ENCODE assay signal across 19 cellular contexts in genomic region chr7:11650030-11650429, GRCh38.
A peak's percentile ranks its signal among the peaks of the same experiment; 100 is the strongest.
DNase-seq lines count a peak whose midpoint lies in the region; ATAC-seq, FAIRE-seq and TF ChIP-seq lines count a peak whose summit lies in the region.
"Had no signal": no experiment of that assay in that cellular context is flagged by ENCODE, and none has a peak within 500 bp of the region (broad histone marks: within the 10 kb centered on the region; RNA-seq: fewer than 3 reads in every experiment).

No MANE protein-coding gene starts in this region.

- WGBS in mammary epithelial cell (ENCODE audit: low coverage, missing lambda C conversion rate) = 38% methylated on average over 2 of the region's 2 CpGs
- 2% methylated on average over 2 of the region's 2 CpGs for WGBS in HepG2 (ENCODE audit: low lambda C conversion rate)

- TF ChIP-seq RAD21 in HepG2 (CRISPR knock-in tag; IDR thresholded peaks at IDR 0.05) = no peak

- TF ChIP-seq POLR2A in HepG2 (IDR thresholded peaks at IDR 0.05; ENCODE audit: insufficient read depth in 1 of 2, low read depth in 2 of 2, low read length in 2 of 2) = no peak

- dilution Hi-C loops in mammary epithelial cell (cut with HindIII; ENCODE audit: low sequenced_read_pairs) = no loop called here

- H3K9me3 ChIP-seq in mammary epithelial cell (replicated peaks; ENCODE audit: insufficient read depth, low read length) (no peaks in the 10 kb centered on the region), astrocyte (ENCODE audit: insufficient read depth, low read depth, low read length) (no peaks in the 10 kb centered on the region), fibroblast of lung (ENCODE audit: control insufficient read depth, insufficient read depth, low read depth, low read length) (no peaks in the 10 kb centered on the region), HepG2 (ENCODE audit: low read length) (no peaks in the 10 kb centered on the region)
- H3K9me3 ChIP-seq: SJSA1 had no signal

- H3K36me3 Mint-ChIP-seq in MCF 10A (ENCODE audit: insufficient read depth, unreplicated experiment) (no peaks in the 10 kb centered on the region), astrocyte (ENCODE audit: low read depth, unreplicated experiment) (no peaks in the 10 kb centered on the region)

- H3K36me3 ChIP-seq in mammary epithelial cell (ENCODE audit: insufficient read depth, low read length) (no peaks in the 10 kb centered on the region), astrocyte (ENCODE audit: insufficient read depth, low read length) (no peaks in the 10 kb centered on the region), fibroblast of lung (ENCODE audit: control insufficient read depth, insufficient read depth, low read length) (no peaks in the 10 kb centered on the region), HepG2 (replicated peaks in 1 of 2; ENCODE audit: control insufficient read depth in 1 of 2, insufficient read depth in 2 of 2, low read length in 2 of 2) (no peaks in the 10 kb centered on the region)
- H3K36me3 ChIP-seq: SJSA1 had no signal

- TF ChIP-seq EP300 in HepG2 (IDR thresholded peaks at IDR 0.05; ENCODE audit: low read depth in 2 of 2, low read length in 2 of 2) (no peak), HepG2 (CRISPR knock-in tag; IDR thresholded peaks at IDR 0.05; ENCODE audit: borderline replicate concordance) (no peak)

- no peaks in the 10 kb centered on the region for H3K4me1 Mint-ChIP-seq in MCF 10A (ENCODE audit: insufficient read depth, unreplicated experiment)
- no peaks in the 10 kb centered on the region for H3K4me1 Mint-ChIP-seq in astrocyte (ENCODE audit: low read depth, unreplicated experiment)
- H3K4me1 Mint-ChIP-seq: GM23338 had no signal

- DNase-seq in MCF 10A (ENCODE audit: unreplicated experiment) (peak; percentile 14), mammary epithelial cell (no peak), astrocyte (ENCODE audit: low read depth) (peak; percentile 13), fibroblast of lung (ENCODE audit: low read depth in 2 of 2) (peak; percentile 27 to 55), superior temporal gyrus (ENCODE audit: extremely low spot score) (peak; percentile 54), HepG2 (ENCODE audit: low spot score) (no peak), KG1 (lab: John Stamatoyannopoulos, UW) (no peak), UCSD-AML1 (lab: John Stamatoyannopoulos, UW; ENCODE audit: unreplicated experiment) (no peak)
- DNase-seq: 8988T, COR-L47, NCI-H1417, NCI-H2029, NCI-H2171 treated with DMSO at 0.1 percent for 48 hours, NCI-H510A had no signal

- no peaks in the 10 kb centered on the region for H3K4me1 ChIP-seq in mammary epithelial cell (ENCODE audit: insufficient read depth, low read length)
- no peaks in the 10 kb centered on the region for H3K4me1 ChIP-seq in astrocyte (ENCODE audit: insufficient read depth, low read length)
- no peaks in the 10 kb centered on the region for H3K4me1 ChIP-seq in fibroblast of lung (ENCODE audit: control insufficient read depth, extremely low read depth, insufficient read depth, low read length)
- no peaks in the 10 kb centered on the region for H3K4me1 ChIP-seq in HepG2 (ENCODE audit: insufficient read depth, low read length)
- H3K4me1 ChIP-seq: SJSA1 had no signal

- H3K27me3 ChIP-seq in mammary epithelial cell (ENCODE audit: insufficient read depth, low read length) (no peaks in the 10 kb centered on the region), astrocyte (ENCODE audit: insufficient read depth, low read length) (no peaks in the 10 kb centered on the region), fibroblast of lung (ENCODE audit: control insufficient read depth, insufficient read depth, low read length) (no peaks in the 10 kb centered on the region), HepG2 (ENCODE audit: control insufficient read depth in 1 of 2, insufficient read depth in 2 of 2, low read length in 2 of 2) (no peaks in the 10 kb centered on the region)
- H3K27me3 ChIP-seq: SJSA1 had no signal

- no peak overlapping the region for H3K27ac ChIP-seq in mammary epithelial cell (ENCODE audit: insufficient read depth, low read depth, low read length)
- no peak overlapping the region for H3K27ac ChIP-seq in astrocyte (ENCODE audit: low read depth, low read length)
- H3K27ac ChIP-seq in fibroblast of lung (ENCODE audit: insufficient read depth, low read length) = no peak overlapping the region
- no peak overlapping the region for H3K27ac ChIP-seq in HepG2 (ENCODE audit: extremely low read length, insufficient read depth, low read length)
- H3K27ac ChIP-seq: C4-2B, KMS-11, SJSA1 had no signal

- H2AFZ ChIP-seq in mammary epithelial cell (ENCODE audit: low read depth, low read length) = no peak overlapping the region
- H2AFZ ChIP-seq in astrocyte (ENCODE audit: low read depth, low read length) = no peak overlapping the region
- H2AFZ ChIP-seq in fibroblast of lung (ENCODE audit: low read length) = no peak overlapping the region
- H2AFZ ChIP-seq in HepG2 (ENCODE audit: low read length) = no peak overlapping the region
- H2AFZ ChIP-seq: GM23338 had no signal

- FAIRE-seq in astrocyte (lab: Jason Lieb, UNC) (no peak), HepG2 (lab: Jason Lieb, UNC) (no peak)
- FAIRE-seq: G401.6 had no signal

- no TSS peak for BruUV-seq in MCF 10A (replicated peaks; lab: Mats Ljungman, UMichigan)
- BruUV-seq in mammary epithelial cell (replicated peaks; lab: Mats Ljungman, UMichigan) = no TSS peak
- no TSS peak for BruUV-seq in HepG2 (replicated peaks; lab: Mats Ljungman, UMichigan)

- H3K4me3 Mint-ChIP-seq in MCF 10A (ENCODE audit: unreplicated experiment) = no peak overlapping the region
- no peak overlapping the region for H3K4me3 Mint-ChIP-seq in astrocyte (ENCODE audit: unreplicated experiment)
- H3K4me3 Mint-ChIP-seq: GM23338 had no signal

- H3K9me3 Mint-ChIP-seq in MCF 10A (ENCODE audit: unreplicated experiment) (no peaks in the 10 kb centered on the region), astrocyte (ENCODE audit: unreplicated experiment) (no peaks in the 10 kb centered on the region)
- H3K9me3 Mint-ChIP-seq: GM23338 had no signal

- no peak overlapping the region for H3K27ac Mint-ChIP-seq in MCF 10A (ENCODE audit: low read depth, unreplicated experiment)
- no peak overlapping the region for H3K27ac Mint-ChIP-seq in astrocyte (ENCODE audit: unreplicated experiment)
- H3K27ac Mint-ChIP-seq: GM23338 had no signal

- intact Hi-C loops in MCF 10A (cut with micrococcal nuclease) (no loop called here), mammary epithelial cell (cut with micrococcal nuclease) (no loop called here), HepG2 (cut with micrococcal nuclease; ENCODE audit: unreplicated experiment) (no loop called here)

- H3K27me3 Mint-ChIP-seq in MCF 10A (ENCODE audit: insufficient read depth, unreplicated experiment) (peaks cover 16% of the 10 kb centered on the region), astrocyte (ENCODE audit: low read depth, unreplicated experiment) (no peaks in the 10 kb centered on the region)

- CTCF ChIA-PET in MCF 10A (lab: Yijun Ruan, JAX) = interaction anchor here (0.6 to 0.7 kb wide), 2 partner anchors 39 to 1897 kb away, joined by 3 read pairs; no protein-coding TSS in a partner anchor
- CTCF ChIA-PET in mammary epithelial cell (lab: Charles Lee; ENCODE audit: low non-redundant PET) = no interaction called here
- CTCF ChIA-PET in HepG2 (lab: Yijun Ruan, JAX; ENCODE audit: low intra/inter-chr PET ratio, low total read pairs) = no interaction called here

- H3K4me2 ChIP-seq in mammary epithelial cell (ENCODE audit: insufficient read depth, low read depth, low read length) = no peak overlapping the region
- H3K4me2 ChIP-seq in astrocyte (ENCODE audit: low read length) = no peak overlapping the region
- no peak overlapping the region for H3K4me2 ChIP-seq in fibroblast of lung (ENCODE audit: extremely low read depth, insufficient read depth, low read length)
- no peak overlapping the region for H3K4me2 ChIP-seq in HepG2 (ENCODE audit: low read depth, low read length)
- H3K4me2 ChIP-seq: GM23338, KMS-11 had no signal

- no peak for ATAC-seq in HepG2
- ATAC-seq: GM23338 had no signal

- TF ChIP-seq CTCF in MCF 10A (IDR thresholded peaks at IDR 0.05; ENCODE audit: unreplicated experiment) = no peak
- no peak for TF ChIP-seq CTCF in mammary epithelial cell (conservative IDR thresholded peaks at IDR 0.05 in 1 of 2, IDR thresholded peaks at IDR 0.05 in 1 of 2; ENCODE audit: extremely low read depth in 1 of 2, insufficient read depth in 1 of 2, low read depth in 1 of 2, low read length in 2 of 2)
- no peak for TF ChIP-seq CTCF in astrocyte (IDR thresholded peaks at IDR 0.05; ENCODE audit: insufficient read depth, low read depth, low read length)
- no peak for TF ChIP-seq CTCF in fibroblast of lung (conservative IDR thresholded peaks at IDR 0.05 in 1 of 2, IDR thresholded peaks at IDR 0.05 in 1 of 2; ENCODE audit: low read depth in 1 of 2, low read length in 2 of 2)
- no peak for TF ChIP-seq CTCF in HepG2 (CRISPR knock-in tag; IDR thresholded peaks at IDR 0.05)

- no peak overlapping the region for H3K4me3 ChIP-seq in mammary epithelial cell (replicated peaks in 1 of 3; ENCODE audit: insufficient read depth in 1 of 3, low read depth in 2 of 3, low read length in 3 of 3)
- no peak overlapping the region for H3K4me3 ChIP-seq in astrocyte (ENCODE audit: insufficient read depth, low read depth, low read length)
- no peak overlapping the region for H3K4me3 ChIP-seq in fibroblast of lung (replicated peaks in 1 of 4; ENCODE audit: control extremely low read depth in 1 of 4, insufficient read depth in 1 of 4, low read depth in 3 of 4, low read length in 4 of 4)
- no peak overlapping the region for H3K4me3 ChIP-seq in HepG2 (replicated peaks in 1 of 3; ENCODE audit: insufficient read depth in 1 of 3, low read depth in 2 of 3, low read length in 3 of 3)
- H3K4me3 ChIP-seq: GM23338, SJSA1 had no signal

- H4K20me1 ChIP-seq in mammary epithelial cell (ENCODE audit: insufficient read depth, low read length) = no peaks in the 10 kb centered on the region
- no peaks in the 10 kb centered on the region for H4K20me1 ChIP-seq in astrocyte (ENCODE audit: insufficient read depth, low read length)
- no peaks in the 10 kb centered on the region for H4K20me1 ChIP-seq in fibroblast of lung (ENCODE audit: control insufficient read depth, extremely low read depth, insufficient read depth, low read length)
- no peaks in the 10 kb centered on the region for H4K20me1 ChIP-seq in HepG2 (ENCODE audit: insufficient read depth, low read length)

- POLR2A ChIA-PET in MCF 10A (lab: Yijun Ruan, JAX) (no interaction called here), HepG2 (lab: Yijun Ruan, JAX) (no interaction called here)

- no peaks in the 10 kb centered on the region for H3K79me2 ChIP-seq in mammary epithelial cell (ENCODE audit: insufficient read depth, low read length)
- no peaks in the 10 kb centered on the region for H3K79me2 ChIP-seq in astrocyte (ENCODE audit: insufficient read depth, low read length)
- no peaks in the 10 kb centered on the region for H3K79me2 ChIP-seq in fibroblast of lung (ENCODE audit: control insufficient read depth, insufficient read depth, low read length)
- no peaks in the 10 kb centered on the region for H3K79me2 ChIP-seq in HepG2 (ENCODE audit: insufficient read depth, low read length)

- in situ Hi-C loops in mammary epithelial cell (cut with MboI; ENCODE audit: low sequenced_read_pairs in 2 of 2) = no loop called here
- in situ Hi-C loops in HepG2 (cut with HindIII; ENCODE audit: extremely low pct_ligation_motif_present, low pct_unique_long_range_greater_than_20kb) = no loop called here

- H3K9ac ChIP-seq in mammary epithelial cell (ENCODE audit: insufficient read depth, low read length) (no peak overlapping the region), astrocyte (ENCODE audit: low read length) (no peak overlapping the region), fibroblast of lung (ENCODE audit: insufficient read depth, low read length) (no peak overlapping the region), HepG2 (ENCODE audit: insufficient read depth, low read depth, low read length) (no peak overlapping the region)
- H3K9ac ChIP-seq: KMS-11 had no signal

Comparison
In these comparisons a context has a peak if more than half of its experiments do, and no peak if none do; other contexts are left out.
1. DNase-seq: peak in MCF 10A (single experiment), astrocyte (single experiment), fibroblast of lung (2 of 2) and superior temporal gyrus (single experiment); none in mammary epithelial cell (single experiment), HepG2 (single experiment), KG1 (single experiment) and UCSD-AML1 (single experiment).